8 cellular contexts compared by ENCODE assay signal in the genomic region with DNA sequence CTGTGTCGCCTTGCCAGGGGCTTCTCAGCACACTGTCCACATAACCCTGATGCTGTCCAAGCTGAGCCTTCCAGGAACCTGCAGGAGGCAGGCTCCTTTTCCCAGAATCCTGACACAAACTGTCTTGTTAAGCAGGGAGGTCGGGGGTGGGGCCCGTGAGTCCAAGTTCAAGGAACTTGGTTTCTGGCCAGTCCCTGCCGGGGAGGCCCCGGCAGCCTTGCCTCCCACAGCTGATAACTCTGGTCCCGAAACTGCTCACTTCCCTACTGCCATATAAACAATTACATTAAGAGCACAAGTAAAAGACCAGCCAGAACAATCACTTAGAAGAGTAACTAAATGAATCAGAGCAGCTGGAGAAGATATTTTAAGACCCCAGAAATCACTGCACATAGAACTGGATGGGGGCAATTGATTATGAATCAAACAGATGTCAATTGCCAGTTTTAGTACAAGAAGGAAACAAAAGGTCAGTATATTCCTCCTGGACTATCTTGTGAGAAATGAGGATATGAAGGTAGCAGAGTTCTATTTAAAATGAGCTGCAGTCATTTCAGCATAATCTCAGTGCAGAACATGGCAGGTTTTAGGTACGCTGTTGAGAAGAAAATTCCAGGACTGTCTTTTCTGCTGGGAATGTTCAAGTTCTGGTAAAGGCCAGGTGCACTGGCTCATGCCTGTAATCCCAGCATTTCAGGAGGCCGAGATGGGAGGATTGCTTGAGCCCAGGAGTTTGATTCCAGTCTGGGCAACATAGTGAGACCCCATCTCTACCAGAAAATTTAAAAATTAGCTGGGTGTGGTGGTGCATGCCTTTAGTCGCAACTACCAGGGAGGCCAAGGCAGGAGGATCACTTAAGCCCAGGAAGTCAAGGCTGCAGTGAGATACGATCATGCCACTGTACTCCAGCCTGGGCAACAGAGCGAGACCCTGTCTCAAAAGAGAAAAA.
DNase-seq lines count a peak whose midpoint lies in the region; ATAC-seq and TF ChIP-seq lines count a peak whose summit lies in the region.

No MANE protein-coding gene starts in this region.

- no peak for TF ChIP-seq POLR2A in ovary (IDR thresholded peaks at IDR 0.05)

- WGBS in endodermal cell (ENCODE audit: insufficient coverage in 1 of 2, insufficient read length in 1 of 2), 2 experiments: 92 to 94% methylated on average over 6 to 11 of the region's 11 CpGs
- WGBS in ovary, 3 donors: 45 to 50% (median 49%) methylated on average over 11 of the region's 11 CpGs

- TF ChIP-seq CTCF in endodermal cell (conservative IDR thresholded peaks at IDR 0.05) (peak; percentile 13), ovary (IDR thresholded peaks at IDR 0.05) (no peak)

- no peak overlapping the region for H3K4me3 Mint-ChIP-seq in CD4-positive, alpha-beta memory T cell
- H3K4me3 Mint-ChIP-seq in endodermal cell: no peak overlapping the region

- H3K27me3 Mint-ChIP-seq in CD4-positive, alpha-beta memory T cell: no peaks in the 10 kb centered on the region
- H3K27me3 Mint-ChIP-seq in endodermal cell (ENCODE audit: insufficient read depth): no peaks in the 10 kb centered on the region

- in situ Hi-C loops in HAP-1 (cut with MboI; ENCODE audit: low sequenced_read_pairs): no loop called here

- no peak for TF ChIP-seq EP300 in ovary (IDR thresholded peaks at IDR 0.05)

- no peaks in the 10 kb centered on the region for H3K36me3 ChIP-seq in CD4-positive, alpha-beta memory T cell (ENCODE audit: insufficient read depth, low read length)
- H3K36me3 ChIP-seq in endodermal cell (ENCODE audit: control insufficient read depth, insufficient read depth, low read length) (no peaks in the 10 kb centered on the region), ovary (no peaks in the 10 kb centered on the region), HAP-1 (replicated peaks) (no peaks in the 10 kb centered on the region)

- H3K27me3 ChIP-seq in CD4-positive, alpha-beta memory T cell (ENCODE audit: insufficient read depth, low read length): no peaks in the 10 kb centered on the region
- no peaks in the 10 kb centered on the region for H3K27me3 ChIP-seq in endodermal cell (ENCODE audit: control insufficient read depth, insufficient read depth, low read length, poor library complexity, severe bottlenecking)
- no peaks in the 10 kb centered on the region for H3K27me3 ChIP-seq in ovary
- no peaks in the 10 kb centered on the region for H3K27me3 ChIP-seq in HAP-1 (ENCODE audit: low read depth)

- ATAC-seq in GM19468 (IDR thresholded peaks at IDR 0.05; ENCODE audit: extremely low read depth, unreplicated experiment) (peak; percentile 89), HG03439 (IDR thresholded peaks at IDR 0.05; ENCODE audit: unreplicated experiment) (peak; percentile 94)
- no peak for ATAC-seq in activated CD4-positive, CD25-positive, alpha-beta regulatory T cell treated with anti-CD3 and anti-CD28 coated beads, Interleukin-2, amount 50 U/mL, for 24 hours

- no peaks in the 10 kb centered on the region for H3K9me3 Mint-ChIP-seq in CD4-positive, alpha-beta memory T cell
- H3K9me3 Mint-ChIP-seq in endodermal cell: no peaks in the 10 kb centered on the region

- H3K36me3 Mint-ChIP-seq in CD4-positive, alpha-beta memory T cell: peaks cover 31 to 37% of the 10 kb centered on the region in 2 donors
- peaks cover 8% of the 10 kb centered on the region for H3K36me3 Mint-ChIP-seq in endodermal cell (ENCODE audit: low read depth)

- POLR2A ChIA-PET in CD4-positive, alpha-beta memory T cell (lab: Charles Lee; ENCODE audit: partially characterized antibody): no interaction called here

- intact Hi-C loops in CD4-positive, alpha-beta memory T cell (cut with micrococcal nuclease): no loop called here
- intact Hi-C loops in ovary (cut with DNase I): no loop called here

- H3K9ac ChIP-seq in endodermal cell (ENCODE audit: extremely low read depth, low read length, poor library complexity, severe bottlenecking): no peak overlapping the region

- CTCF ChIA-PET in CD4-positive, alpha-beta memory T cell (lab: Charles Lee; ENCODE audit: partially characterized antibody): no interaction called here

- H3K27ac Mint-ChIP-seq in CD4-positive, alpha-beta memory T cell: peak overlapping the region in 5 of 7 donors; percentile 34 to 53 (median 47)
- no peak overlapping the region for H3K27ac Mint-ChIP-seq in endodermal cell

- H3K9me3 ChIP-seq in CD4-positive, alpha-beta memory T cell (ENCODE audit: control insufficient read depth in 1 of 2, low read length in 2 of 2): no peaks in the 10 kb centered on the region
- no peaks in the 10 kb centered on the region for H3K9me3 ChIP-seq in endodermal cell (ENCODE audit: control insufficient read depth, low read length)
- no peaks in the 10 kb centered on the region for H3K9me3 ChIP-seq in ovary
- no peaks in the 10 kb centered on the region for H3K9me3 ChIP-seq in HAP-1

- no peak for DNase-seq in CD4-positive, alpha-beta memory T cell
- DNase-seq in endodermal cell: peak; percentile 67
- DNase-seq in ovary: peak; percentile 55 to 77 (median 59)
- DNase-seq in stimulated activated naive CD4-positive, alpha-beta T cell (lab: John Stamatoyannopoulos, UW): no peak
- no peak for DNase-seq in HAP-1 (ENCODE audit: low spot score in 2 of 2)

- H3K4me1 ChIP-seq in CD4-positive, alpha-beta memory T cell (ENCODE audit: insufficient read depth, low read length): no peaks in the 10 kb centered on the region
- peaks cover 4% of the 10 kb centered on the region for H3K4me1 ChIP-seq in endodermal cell (ENCODE audit: control insufficient read depth, insufficient read depth, low read length)
- H3K4me1 ChIP-seq in ovary (ENCODE audit: insufficient read depth): peaks cover 2% of the 10 kb centered on the region
- H3K4me1 ChIP-seq in HAP-1: no peaks in the 10 kb centered on the region

- H3K27ac ChIP-seq in CD4-positive, alpha-beta memory T cell (ENCODE audit: low read depth, low read length): no peak overlapping the region
- H3K27ac ChIP-seq in endodermal cell (ENCODE audit: low read depth, low read length) (no peak overlapping the region), ovary (no peak overlapping the region)

- H3K4me3 ChIP-seq in CD4-positive, alpha-beta memory T cell (ENCODE audit: low read length in 2 of 2): no peak overlapping the region
- H3K4me3 ChIP-seq in endodermal cell (ENCODE audit: low read length): no peak overlapping the region
- no peak overlapping the region for H3K4me3 ChIP-seq in ovary
- no peak overlapping the region for H3K4me3 ChIP-seq in HAP-1

- peaks cover 16 to 37% (median 24%) of the 10 kb centered on the region in 4 donors for H3K4me1 Mint-ChIP-seq in CD4-positive, alpha-beta memory T cell
- peaks cover 9% of the 10 kb centered on the region for H3K4me1 Mint-ChIP-seq in endodermal cell

Comparison
In these comparisons a context has a peak if more than half of its experiments do, and no peak if none do; other contexts are left out.
1. DNase-seq: peak in endodermal cell (single experiment) and ovary (5 of 5); none in CD4-positive, alpha-beta memory T cell (0 of 5), stimulated activated naive CD4-positive, alpha-beta T cell (0 of 6) and HAP-1 (0 of 2).
2. ATAC-seq: peak in GM19468 (single experiment) and HG03439 (single experiment); none in activated CD4-positive, CD25-positive, alpha-beta regulatory T cell treated with anti-CD3 and anti-CD28 coated beads, Interleukin-2, amount 50 U/mL, for 24 hours (0 of 2).